Comparison of ENCODE assay signal across 8 cellular contexts in genomic region chr15:45205192-45205591, GRCh38. TPM values are rescaled to one million over a fixed set of nuclear protein-coding genes. Genes with fewer than 3 reads are reported as not detected.
DNase-seq lines count a peak whose midpoint lies in the region; ATAC-seq and TF ChIP-seq lines count a peak whose summit lies in the region.

No MANE protein-coding gene starts in this region.

- no peaks in the 10 kb centered on the region for H3K9me3 Mint-ChIP-seq in activated CD8-positive, alpha-beta T cell treated with anti-CD3 and anti-CD28 coated beads, Interleukin-2, amount 10 ng/mL, durations not matched to agents 7 days and 5 days (ENCODE audit: insufficient read depth)

- H3K4me3 ChIP-seq in epithelial cell of proximal tubule (ENCODE audit: low read depth, low read length): no peak overlapping the region

- peak; percentile 59 for DNase-seq in COLO668 (lab: John Stamatoyannopoulos, UW; ENCODE audit: unreplicated experiment)
- peak; percentile 50 for DNase-seq in HEK293T (ENCODE audit: extremely low spot score)
- peak; percentile 79 for DNase-seq in NCI-H69 (lab: John Stamatoyannopoulos, UW)
- DNase-seq in activated CD8-positive, alpha-beta T cell treated with anti-CD3 and anti-CD28 coated beads, Interleukin-2, amount 10 ng/mL, durations not matched to agents 7 days and 5 days: peak; percentile 78
- DNase-seq in epithelial cell of proximal tubule (ENCODE audit: low read depth): peak; percentile 20
- DNase-seq in nucleus accumbens (lab: John Stamatoyannopoulos, UW): peak in 34 of 56 donors; percentile 1 to 66 (median 32)

- CTCF ChIA-PET in HEK293T (lab: Yijun Ruan, JAX): interaction anchor here (0.6 to 1.8 kb wide), 14 partner anchors 11 to 281 kb away, joined by 3 to 7 read pairs (median 4); no protein-coding TSS in a partner anchor
- CTCF ChIA-PET in activated CD8-positive, alpha-beta T cell treated with anti-CD3 and anti-CD28 coated beads, Interleukin-2, amount 10 ng/mL, durations not matched to agents 7 days and 5 days (lab: Charles Lee): interaction anchor here (0.5 to 13.7 kb wide), 35 partner anchors 10 to 915 kb away, joined by 3 to 191 read pairs (median 4); partner anchors contain the start of genes GATM and SHF

- H3K27me3 Mint-ChIP-seq in activated CD8-positive, alpha-beta T cell treated with anti-CD3 and anti-CD28 coated beads, Interleukin-2, amount 10 ng/mL, durations not matched to agents 7 days and 5 days (ENCODE audit: low read depth): peaks cover 6% of the 10 kb centered on the region

- no peaks in the 10 kb centered on the region for H3K36me3 Mint-ChIP-seq in activated CD8-positive, alpha-beta T cell treated with anti-CD3 and anti-CD28 coated beads, Interleukin-2, amount 10 ng/mL, durations not matched to agents 7 days and 5 days (ENCODE audit: low read depth)

- no peak overlapping the region for H3K4me3 Mint-ChIP-seq in activated CD8-positive, alpha-beta T cell treated with anti-CD3 and anti-CD28 coated beads, Interleukin-2, amount 10 ng/mL, durations not matched to agents 7 days and 5 days

- peaks cover 5% of the 10 kb centered on the region for H3K4me1 Mint-ChIP-seq in activated CD8-positive, alpha-beta T cell treated with anti-CD3 and anti-CD28 coated beads, Interleukin-2, amount 10 ng/mL, durations not matched to agents 7 days and 5 days (ENCODE audit: low read depth)

- POLR2A ChIA-PET in HEK293T (lab: Yijun Ruan, JAX): interaction anchor here (1.7 kb wide), 1 partner anchor 197 kb away, joined by 7 read pairs; a partner anchor contains a TSS
- POLR2A ChIA-PET in activated CD8-positive, alpha-beta T cell treated with anti-CD3 and anti-CD28 coated beads, Interleukin-2, amount 10 ng/mL, durations not matched to agents 7 days and 5 days (lab: Charles Lee): interaction anchor here (1.2 to 2.2 kb wide), 4 partner anchors 17 to 197 kb away, joined by 3 to 11 read pairs (median 8); partner anchors contain the start of gene SHF

- ATAC-seq in activated CD8-positive, alpha-beta T cell treated with anti-CD3 and anti-CD28 coated beads, Interleukin-2, amount 10 ng/mL, durations not matched to agents 7 days and 5 days: peak; percentile 28
- ATAC-seq in GM18870 (IDR thresholded peaks at IDR 0.05; ENCODE audit: unreplicated experiment) (no peak), HG03025 (IDR thresholded peaks at IDR 0.05; ENCODE audit: low FRiP score, unreplicated experiment) (no peak)

- TF ChIP-seq CTCF in epithelial cell of proximal tubule (conservative IDR thresholded peaks at IDR 0.05; ENCODE audit: low read depth, low read length): peak; percentile 95

- no peak overlapping the region for H3K27ac Mint-ChIP-seq in activated CD8-positive, alpha-beta T cell treated with anti-CD3 and anti-CD28 coated beads, Interleukin-2, amount 10 ng/mL, durations not matched to agents 7 days and 5 days

TF ChIP-seq in HEK293T, 16 proteins besides CTCF, POLR2A, EP300 and RAD21:
- TF ChIP-seq FOXK2 (IDR thresholded peaks at IDR 0.05): no peak
- no peak for TF ChIP-seq L3MBTL2 (conservative IDR thresholded peaks at IDR 0.05)
- TF ChIP-seq NFRKB (IDR thresholded peaks at IDR 0.05): no peak
- TF ChIP-seq SP1 (IDR thresholded peaks at IDR 0.05): no peak
- no peak for TF ChIP-seq ARNT (IDR thresholded peaks at IDR 0.05)
- no peak for TF ChIP-seq PKNOX1 (IDR thresholded peaks at IDR 0.05)
- TF ChIP-seq CTBP1 (IDR thresholded peaks at IDR 0.05; ENCODE audit: borderline replicate concordance): no peak
- no peak for TF ChIP-seq FOXA1 (IDR thresholded peaks at IDR 0.05)
- no peak for TF ChIP-seq LEF1 (IDR thresholded peaks at IDR 0.05; ENCODE audit: borderline replicate concordance)
- no peak for TF ChIP-seq HDGF (IDR thresholded peaks at IDR 0.05; ENCODE audit: borderline replicate concordance)
- TF ChIP-seq SUZ12 (IDR thresholded peaks at IDR 0.05): no peak

RNA-seq across cellular contexts. Expression of gene SHF, which starts 17.4 kb away (rescaled TPM):
- 1 to 10 TPM in 1 of 2 experiments, under 1 TPM in 1; 0.57 to 1.3 TPM for total RNA-seq in activated CD8-positive, alpha-beta T cell treated with anti-CD3 and anti-CD28 coated beads, Interleukin-2, amount 10 ng/mL, durations not matched to agents 7 days and 5 days
- total RNA-seq in epithelial cell of proximal tubule: 0.80 and 1.1 TPM in 2 replicates

RNA-seq across cellular contexts. Expression of gene SLC28A2, which starts 46.8 kb away (rescaled TPM):
- not detected for total RNA-seq in activated CD8-positive, alpha-beta T cell treated with anti-CD3 and anti-CD28 coated beads, Interleukin-2, amount 10 ng/mL, durations not matched to agents 7 days and 5 days
- total RNA-seq in epithelial cell of proximal tubule: not detected in 2 replicates

Comparison
In these comparisons a context has a peak if more than half of its experiments do, and no peak if none do; other contexts are left out.
1. DNase-seq: peak in every context shown above with its lines; median percentile 79 in NCI-H69; 78 in activated CD8-positive, alpha-beta T cell treated with anti-CD3 and anti-CD28 coated beads, Interleukin-2, amount 10 ng/mL, durations not matched to agents 7 days and 5 days; 59 in COLO668; 50 in HEK293T; 32 in nucleus accumbens; 20 in epithelial cell of proximal tubule.